In the genomic region with DNA sequence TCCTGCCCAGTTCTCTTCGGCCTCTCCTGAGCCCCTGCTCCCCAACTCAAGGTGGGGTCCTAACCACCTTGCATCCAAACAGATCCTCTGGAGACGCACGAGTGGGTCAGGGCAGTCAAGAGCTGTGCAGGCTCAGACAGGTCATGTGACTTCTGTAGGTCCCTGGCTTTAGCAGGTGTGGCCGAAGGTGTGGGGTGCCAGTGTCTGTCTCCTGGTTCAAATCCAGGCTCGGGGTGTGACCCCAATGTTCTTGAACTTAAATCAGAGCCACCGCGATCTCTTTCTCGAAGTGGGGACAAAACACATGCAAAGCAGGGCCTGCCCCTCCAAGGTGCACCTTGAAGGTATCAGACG, we compare ENCODE assay signal across 16 cellular contexts. TPM values are rescaled to one million over a fixed set of nuclear protein-coding genes. Genes with fewer than 3 reads are reported as not detected.
DNase-seq lines count a peak whose midpoint lies in the region; ATAC-seq and TF ChIP-seq lines count a peak whose summit lies in the region.
"Had no signal": no experiment of that assay in that cellular context is flagged by ENCODE, and none has a peak within 500 bp of the region (broad histone marks: within the 10 kb centered on the region; RNA-seq: fewer than 3 reads in every experiment).

No MANE protein-coding gene starts in this region.

- POLR2A ChIA-PET in activated CD4-positive, alpha-beta T cell treated with anti-CD3 and anti-CD28 coated beads, Interleukin-2, amount 10 ng/mL, durations not matched to agents 7 days and 5 days (lab: Charles Lee) = no interaction called here

- CTCF ChIA-PET in activated CD4-positive, alpha-beta T cell treated with anti-CD3 and anti-CD28 coated beads, Interleukin-2, amount 10 ng/mL, durations not matched to agents 7 days and 5 days (lab: Charles Lee) = interaction anchor here (0.5 to 1.1 kb wide), 2 partner anchors 17 to 44 kb away, joined by 3 read pairs; no protein-coding TSS in a partner anchor

- ATAC-seq in HG02852 (IDR thresholded peaks at IDR 0.05; ENCODE audit: unreplicated experiment) = no peak
- ATAC-seq in GM19397 (IDR thresholded peaks at IDR 0.05; ENCODE audit: unreplicated experiment) = no peak
- ATAC-seq: stimulated activated naive CD8-positive, alpha-beta T cell treated with anti-CD3 and anti-CD28 coated beads, Interleukin-15, amount 100 ng/mL, for 72 hours had no signal

- H3K9me3 ChIP-seq in esophagus (ENCODE audit: control insufficient read depth in 2 of 2, insufficient read depth in 1 of 2, low read depth in 1 of 2, low read length in 1 of 2) = no peaks in the 10 kb centered on the region
- H3K9me3 ChIP-seq in neural progenitor cell (ENCODE audit: low read depth) = no peaks in the 10 kb centered on the region
- no peaks in the 10 kb centered on the region for H3K9me3 ChIP-seq in thyroid gland
- no peaks in the 10 kb centered on the region for H3K9me3 ChIP-seq in effector memory CD4-positive, alpha-beta T cell (ENCODE audit: control insufficient read depth, low read length)

- no peak overlapping the region for H2AFZ ChIP-seq in neural progenitor cell (replicated peaks)

- DNase-seq in neural progenitor cell (ENCODE audit: low spot score) = no peak
- no peak for DNase-seq in thyroid gland
- DNase-seq in effector memory CD4-positive, alpha-beta T cell = no peak
- DNase-seq in activated CD4-positive, alpha-beta T cell treated with anti-CD3 and anti-CD28 coated beads, Interleukin-2, amount 10 ng/mL, durations not matched to agents 7 days and 5 days = no peak
- DNase-seq: activated CD4-positive, alpha-beta memory T cell treated with anti-CD3 and anti-CD28 coated beads, Interleukin-2, amount 10 ng/mL, durations not matched to agents 7 days and 5 days; activated naive CD4-positive, alpha-beta T cell treated with Interleukin-2 at 50 U/mL for 16 hours; dermis blood vessel endothelial cell; kidney glomerular epithelial cell; occipital lobe; stimulated activated CD4-positive, alpha-beta T cell treated with anti-CD3 and anti-CD28 coated beads, Interleukin-4, amount 100 ng/mL, for 4 hours; stimulated activated naive CD8-positive, alpha-beta T cell treated with anti-CD3 and anti-CD28 coated beads, Interleukin-15, amount 100 ng/mL, for 72 hours; T-helper 2 cell had no signal

- TF ChIP-seq CTCF in neural progenitor cell (IDR thresholded peaks at IDR 0.05) = no peak
- TF ChIP-seq CTCF in thyroid gland (IDR thresholded peaks at IDR 0.05) = no peak

- H3K27ac ChIP-seq in adipose tissue (ENCODE audit: low read depth, low read length) = peak overlapping the region; percentile 46
- peak overlapping the region; percentile 55 to 80 for H3K27ac ChIP-seq in esophagus (ENCODE audit: low read depth in 2 of 2, low read length in 1 of 2)
- no peak overlapping the region for H3K27ac ChIP-seq in neural progenitor cell
- peak overlapping the region; percentile 76 to 96 (median 79) for H3K27ac ChIP-seq in thyroid gland
- no peak overlapping the region for H3K27ac ChIP-seq in effector memory CD4-positive, alpha-beta T cell (ENCODE audit: insufficient read depth, low read length, poor library complexity, severe bottlenecking)

- H3K4me1 ChIP-seq in esophagus (ENCODE audit: control insufficient read depth in 2 of 2, insufficient read depth in 2 of 2, low read length in 1 of 2) (peaks cover 7 to 8% of the 10 kb centered on the region in 2 donors), neural progenitor cell (peaks cover 54% of the 10 kb centered on the region), thyroid gland (peaks cover 59 to 95% of the 10 kb centered on the region in 2 donors)
- H3K4me1 ChIP-seq in effector memory CD4-positive, alpha-beta T cell (ENCODE audit: control insufficient read depth, insufficient read depth, low read length, poor library complexity, severe bottlenecking) = peaks cover 11% of the 10 kb centered on the region

- H4K20me1 ChIP-seq in neural progenitor cell (ENCODE audit: low read depth) = peaks cover 15% of the 10 kb centered on the region

- no peaks in the 10 kb centered on the region for H3K79me2 ChIP-seq in neural progenitor cell (ENCODE audit: low read depth)

- H3K27ac Mint-ChIP-seq in neural progenitor cell = peak overlapping the region; percentile 37
- no peak overlapping the region for H3K27ac Mint-ChIP-seq in activated CD4-positive, alpha-beta T cell treated with anti-CD3 and anti-CD28 coated beads, Interleukin-2, amount 10 ng/mL, durations not matched to agents 7 days and 5 days
- H3K27ac Mint-ChIP-seq: activated CD4-positive, alpha-beta memory T cell treated with anti-CD3 and anti-CD28 coated beads, Interleukin-2, amount 10 ng/mL, durations not matched to agents 7 days and 5 days; stimulated activated naive CD8-positive, alpha-beta T cell treated with anti-CD3 and anti-CD28 coated beads, Interleukin-15, amount 100 ng/mL, for 72 hours had no signal

- H3K27me3 ChIP-seq in esophagus (ENCODE audit: control insufficient read depth in 1 of 2, insufficient read depth in 2 of 2, low read length in 2 of 2) = no peaks in the 10 kb centered on the region
- H3K27me3 ChIP-seq in neural progenitor cell = no peaks in the 10 kb centered on the region
- H3K27me3 ChIP-seq in thyroid gland = no peaks in the 10 kb centered on the region
- no peaks in the 10 kb centered on the region for H3K27me3 ChIP-seq in effector memory CD4-positive, alpha-beta T cell (replicated peaks; ENCODE audit: control insufficient read depth, insufficient read depth, low read length, poor library complexity, severe bottlenecking)

- 57 to 76% (median 70%) methylated on average over 9 of the region's 9 CpGs for WGBS in adipose tissue, 3 donors
- 71 to 83% methylated on average over 9 of the region's 9 CpGs for WGBS in esophagus, 2 donors
- WGBS in thyroid gland, 2 donors = 63 to 71% methylated on average over 8 of the region's 9 CpGs

- no peak overlapping the region for H3K4me2 ChIP-seq in neural progenitor cell

- H3F3A ChIP-seq in neural progenitor cell (ENCODE audit: low read depth) = peaks cover 17% of the 10 kb centered on the region

- H3K36me3 Mint-ChIP-seq in neural progenitor cell = no peaks in the 10 kb centered on the region
- peaks cover 12% of the 10 kb centered on the region for H3K36me3 Mint-ChIP-seq in activated CD4-positive, alpha-beta T cell treated with anti-CD3 and anti-CD28 coated beads, Interleukin-2, amount 10 ng/mL, durations not matched to agents 7 days and 5 days (ENCODE audit: low read depth)

- H3K36me3 ChIP-seq in esophagus (ENCODE audit: control insufficient read depth in 2 of 2, insufficient read depth in 2 of 2, low read length in 1 of 2) = no peaks in the 10 kb centered on the region
- no peaks in the 10 kb centered on the region for H3K36me3 ChIP-seq in neural progenitor cell
- H3K36me3 ChIP-seq in thyroid gland = no peaks in the 10 kb centered on the region
- peaks cover 14% of the 10 kb centered on the region for H3K36me3 ChIP-seq in effector memory CD4-positive, alpha-beta T cell (ENCODE audit: control insufficient read depth, insufficient read depth, low read length)

- TF ChIP-seq POLR2A in thyroid gland (IDR thresholded peaks at IDR 0.05) = no peak

- peaks cover 10% of the 10 kb centered on the region for H3K27me3 Mint-ChIP-seq in neural progenitor cell (ENCODE audit: insufficient read depth, low read depth)
- H3K27me3 Mint-ChIP-seq in activated CD4-positive, alpha-beta T cell treated with anti-CD3 and anti-CD28 coated beads, Interleukin-2, amount 10 ng/mL, durations not matched to agents 7 days and 5 days = no peaks in the 10 kb centered on the region
- H3K27me3 Mint-ChIP-seq: activated CD4-positive, alpha-beta memory T cell treated with anti-CD3 and anti-CD28 coated beads, Interleukin-2, amount 10 ng/mL, durations not matched to agents 7 days and 5 days; stimulated activated naive CD8-positive, alpha-beta T cell treated with anti-CD3 and anti-CD28 coated beads, Interleukin-15, amount 100 ng/mL, for 72 hours had no signal

- peak overlapping the region; percentile 27 for H3K4me3 Mint-ChIP-seq in neural progenitor cell
- H3K4me3 Mint-ChIP-seq in activated CD4-positive, alpha-beta T cell treated with anti-CD3 and anti-CD28 coated beads, Interleukin-2, amount 10 ng/mL, durations not matched to agents 7 days and 5 days = no peak overlapping the region
- H3K4me3 Mint-ChIP-seq: activated CD4-positive, alpha-beta memory T cell treated with anti-CD3 and anti-CD28 coated beads, Interleukin-2, amount 10 ng/mL, durations not matched to agents 7 days and 5 days; stimulated activated naive CD8-positive, alpha-beta T cell treated with anti-CD3 and anti-CD28 coated beads, Interleukin-15, amount 100 ng/mL, for 72 hours had no signal

- H3K4me3 ChIP-seq in esophagus (ENCODE audit: low read depth in 1 of 2, low read length in 2 of 2) (no peak overlapping the region), neural progenitor cell (no peak overlapping the region), thyroid gland (replicated peaks in 1 of 3) (no peak overlapping the region)
- no peak overlapping the region for H3K4me3 ChIP-seq in effector memory CD4-positive, alpha-beta T cell (ENCODE audit: insufficient read depth, low read depth, low read length, poor library complexity, severe bottlenecking)

- no peak overlapping the region for H3K9ac ChIP-seq in neural progenitor cell

- H3K4me1 Mint-ChIP-seq in neural progenitor cell = peaks cover 81% of the 10 kb centered on the region
- H3K4me1 Mint-ChIP-seq in activated CD4-positive, alpha-beta T cell treated with anti-CD3 and anti-CD28 coated beads, Interleukin-2, amount 10 ng/mL, durations not matched to agents 7 days and 5 days = peaks cover 40% of the 10 kb centered on the region

- intact Hi-C loops in thyroid gland (cut with DNase I) = no loop called here

- no peaks in the 10 kb centered on the region for H3K9me3 Mint-ChIP-seq in neural progenitor cell
- no peaks in the 10 kb centered on the region for H3K9me3 Mint-ChIP-seq in activated CD4-positive, alpha-beta T cell treated with anti-CD3 and anti-CD28 coated beads, Interleukin-2, amount 10 ng/mL, durations not matched to agents 7 days and 5 days
- H3K9me3 Mint-ChIP-seq: activated CD4-positive, alpha-beta memory T cell treated with anti-CD3 and anti-CD28 coated beads, Interleukin-2, amount 10 ng/mL, durations not matched to agents 7 days and 5 days; stimulated activated naive CD8-positive, alpha-beta T cell treated with anti-CD3 and anti-CD28 coated beads, Interleukin-15, amount 100 ng/mL, for 72 hours had no signal

RNA-seq across cellular contexts. Expression of a gene that starts 27.4 kb away (rescaled TPM):
- 100 to 1,000 TPM in 1 of 3 donors, 10 to 100 TPM in 2; 63.8 to 110 (median 65.3) TPM for polyA plus RNA-seq in adipose tissue
- 10 to 100 TPM; 12.4 to 14.2 TPM for polyA plus RNA-seq in esophagus
- total RNA-seq in neural progenitor cell (ENCODE audit: low replicate concordance) = 12.5 and 15.2 TPM in 2 replicates
- 100 to 1,000 TPM in 2 of 4 donors, 10 to 100 TPM in 2; 74.5 to 146 (median 97.2) TPM for total RNA-seq in thyroid gland
- total RNA-seq in activated CD4-positive, alpha-beta T cell treated with anti-CD3 and anti-CD28 coated beads, Interleukin-2, amount 10 ng/mL, durations not matched to agents 7 days and 5 days = 100 to 1,000 TPM; 101 to 107 TPM

Comparison
In these comparisons a context has a peak if more than half of its experiments do, and no peak if none do; other contexts are left out.
1. H3K27ac ChIP-seq: peak in adipose tissue (single experiment), esophagus (2 of 2) and thyroid gland (3 of 3); none in neural progenitor cell (single experiment) and effector memory CD4-positive, alpha-beta T cell (single experiment).